1 cellular context compared by ENCODE assay signal in the genomic region with DNA sequence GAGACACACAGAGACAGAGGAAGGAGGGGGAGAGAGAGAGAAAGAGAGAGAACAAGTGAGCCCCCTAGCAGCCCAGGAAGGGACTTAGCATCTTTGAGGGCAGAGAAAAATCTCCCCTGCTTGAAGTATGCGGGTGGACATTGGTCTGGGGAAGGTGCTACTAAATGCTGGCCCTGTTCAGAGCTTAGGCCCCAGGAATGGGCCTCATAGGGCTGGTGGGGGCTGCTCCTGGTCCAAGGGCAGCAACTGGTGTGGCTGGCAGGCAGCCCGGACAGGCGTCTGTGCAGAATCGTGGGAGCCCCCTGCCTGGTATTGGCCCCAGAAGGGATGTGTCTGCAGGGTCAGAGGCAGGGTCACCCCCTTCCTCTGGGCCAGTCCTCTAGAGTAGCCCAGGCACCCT.
TF ChIP-seq lines count a peak whose summit lies in the region.

No MANE protein-coding gene starts in this region.

TF ChIP-seq in HepG2, 621 proteins besides CTCF, POLR2A, EP300 and RAD21 (continued from another document):
- TF ChIP-seq, protein P1, sequence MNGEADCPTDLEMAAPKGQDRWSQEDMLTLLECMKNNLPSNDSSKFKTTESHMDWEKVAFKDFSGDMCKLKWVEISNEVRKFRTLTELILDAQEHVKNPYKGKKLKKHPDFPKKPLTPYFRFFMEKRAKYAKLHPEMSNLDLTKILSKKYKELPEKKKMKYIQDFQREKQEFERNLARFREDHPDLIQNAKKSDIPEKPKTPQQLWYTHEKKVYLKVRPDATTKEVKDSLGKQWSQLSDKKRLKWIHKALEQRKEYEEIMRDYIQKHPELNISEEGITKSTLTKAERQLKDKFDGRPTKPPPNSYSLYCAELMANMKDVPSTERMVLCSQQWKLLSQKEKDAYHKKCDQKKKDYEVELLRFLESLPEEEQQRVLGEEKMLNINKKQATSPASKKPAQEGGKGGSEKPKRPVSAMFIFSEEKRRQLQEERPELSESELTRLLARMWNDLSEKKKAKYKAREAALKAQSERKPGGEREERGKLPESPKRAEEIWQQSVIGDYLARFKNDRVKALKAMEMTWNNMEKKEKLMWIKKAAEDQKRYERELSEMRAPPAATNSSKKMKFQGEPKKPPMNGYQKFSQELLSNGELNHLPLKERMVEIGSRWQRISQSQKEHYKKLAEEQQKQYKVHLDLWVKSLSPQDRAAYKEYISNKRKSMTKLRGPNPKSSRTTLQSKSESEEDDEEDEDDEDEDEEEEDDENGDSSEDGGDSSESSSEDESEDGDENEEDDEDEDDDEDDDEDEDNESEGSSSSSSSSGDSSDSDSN (CRISPR knock-in tag; IDR thresholded peaks at IDR 0.05) = 0 out of 2 replicates have a peak, but pooled peaks have one; percentile 20
